Comparison of ENCODE assay signal across 8 cellular contexts in genomic region chr17:81119223-81120148, GRCh38. TPM values are rescaled to one million over a fixed set of nuclear protein-coding genes. Genes with fewer than 3 reads are reported as not detected.
DNase-seq lines count a peak whose midpoint lies in the region; ATAC-seq and TF ChIP-seq lines count a peak whose summit lies in the region.

No MANE protein-coding gene starts in this region.

- no peak overlapping the region for H3K27ac ChIP-seq in left ventricle myocardium inferior (replicated peaks)
- H3K27ac ChIP-seq in psoas muscle, result no peak overlapping the region

- H3K4me1 ChIP-seq in left ventricle myocardium inferior (peaks cover 28% of the 10 kb centered on the region), psoas muscle (no peaks in the 10 kb centered on the region)

- in situ Hi-C loops in KBM-7 (cut with MboI; ENCODE audit: low pct_unique_long_range_greater_than_20kb, low sequenced_read_pairs), result no loop called here

- peak overlapping the region; percentile 55 for H3K4me3 ChIP-seq in left ventricle myocardium inferior
- H3K4me3 ChIP-seq in psoas muscle, result peak overlapping the region; percentile 46

- H3K9me3 ChIP-seq in left ventricle myocardium inferior (replicated peaks), result no peaks in the 10 kb centered on the region
- no peaks in the 10 kb centered on the region for H3K9me3 ChIP-seq in psoas muscle

- H3K27me3 ChIP-seq in left ventricle myocardium inferior (ENCODE audit: low read depth) (peaks cover 50% of the 10 kb centered on the region), psoas muscle (ENCODE audit: insufficient read depth in 3 of 3, low read length in 2 of 3) (peaks cover 0 to 5% (median 0%) of the 10 kb centered on the region in 3 donors)

- ATAC-seq in psoas muscle, result peak; percentile 34 to 63 (median 54)

- DNase-seq in Daoy (ENCODE audit: low read depth) (peak; percentile 97), KBM-7 (peak; percentile 34), T-helper 2 cell (peak; percentile 72 to 88 (median 80)), amniotic stem cell (lab: John Stamatoyannopoulos, UW) (peak; percentile 86), left ventricle myocardium inferior (peak; percentile 65), psoas muscle (peak; percentile 81 to 86), ureter (ENCODE audit: low spot score) (peak; percentile 83), SIG-M5 treated with dmso at 0.1 percent for 504 hours (lab: John Stamatoyannopoulos, UW; ENCODE audit: unreplicated experiment) (no peak)

- H3K36me3 ChIP-seq in left ventricle myocardium inferior, result peaks cover 5% of the 10 kb centered on the region
- H3K36me3 ChIP-seq in psoas muscle (ENCODE audit: insufficient read depth in 1 of 2, low read depth in 1 of 2), result no peaks in the 10 kb centered on the region

- TF ChIP-seq CTCF in left ventricle myocardium inferior (IDR thresholded peaks at IDR 0.05; ENCODE audit: borderline replicate concordance), result no peak
- TF ChIP-seq CTCF in psoas muscle (IDR thresholded peaks at IDR 0.05), result no peak

- 42 to 56% (median 51%) methylated on average over 75 to 89 of the region's 89 CpGs for WGBS in psoas muscle, 3 donors

- intact Hi-C loops in left ventricle myocardium inferior (cut with micrococcal nuclease) (no loop called here), psoas muscle (cut with DNase I) (no loop called here)

RNA-seq across cellular contexts. Expression of gene PVALEF, which starts 45.8 kb away (rescaled TPM):
- not detected in 2 replicates for total RNA-seq in Daoy (2014; rRNA removed; shearing (Covaris generic))
- total RNA-seq in left ventricle myocardium inferior (not detected), psoas muscle (not detected), ureter (not detected)
- not detected for polyA plus RNA-seq in psoas muscle

RNA-seq across cellular contexts. Expression of gene AATK, which starts 46.5 kb away (rescaled TPM):
- total RNA-seq in Daoy (2014; rRNA removed; shearing (Covaris generic)), result 0.09 and 0.17 TPM in 2 replicates
- 2.3 TPM for total RNA-seq in left ventricle myocardium inferior
- total RNA-seq in psoas muscle, result 1 to 10 TPM; 1.0 to 1.8 (median 1.4) TPM
- polyA plus RNA-seq in psoas muscle, result under 1 TPM; 0.21 to 0.53 (median 0.47) TPM
- 3.4 TPM for total RNA-seq in ureter
